ENCODE assay signal across 8 cellular contexts in the genomic region with DNA sequence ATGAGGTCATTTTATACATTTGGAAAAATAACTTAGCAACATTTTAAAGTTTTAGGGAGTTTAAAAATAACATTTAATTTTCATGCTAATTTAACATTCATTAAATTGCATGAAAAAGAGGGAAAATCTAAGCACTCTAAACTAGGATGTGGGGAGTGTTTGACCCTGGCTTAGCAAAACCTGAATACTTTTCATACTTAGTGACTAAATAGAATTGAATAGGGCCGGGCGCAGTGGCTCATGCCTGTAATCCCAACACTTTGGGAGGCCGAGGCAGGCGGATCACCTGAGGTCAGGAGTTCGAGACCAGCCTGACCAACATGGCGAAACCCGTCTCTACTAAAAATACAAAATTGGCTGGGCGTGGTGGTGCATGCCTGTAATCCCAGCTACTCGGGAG. TPM values are rescaled to one million over a fixed set of nuclear protein-coding genes. Genes with fewer than 3 reads are reported as not detected.
A peak's percentile ranks its signal among the peaks of the same experiment; 100 is the strongest.
DNase-seq lines count a peak whose midpoint lies in the region; ATAC-seq and TF ChIP-seq lines count a peak whose summit lies in the region.
"Not testable (repeated sequence)": the region's sequence is repeated elsewhere in the genome, so short reads cannot be mapped to it uniquely, and the experiment has no call there.

No MANE protein-coding gene starts in this region.

- intact Hi-C loops in mammary epithelial cell (cut with micrococcal nuclease) = loop anchor here (5.0 kb wide), 1 partner anchor 41 kb away; no protein-coding TSS in a partner anchor
- intact Hi-C loops in lower lobe of right lung (cut with DNase I); testis (cut with DNase I; ENCODE audit: low total_unique reads): not testable (repeated sequence)

- H3K4me3 ChIP-seq in ACC112 (ENCODE audit: low read depth, low read length) (peak overlapping the region; percentile 91), GM23248 (peak overlapping the region; percentile 90), mammary epithelial cell (replicated peaks in 1 of 3; ENCODE audit: insufficient read depth in 1 of 3, low read depth in 2 of 3, low read length in 3 of 3) (peak overlapping the region; percentile 45 to 91 (median 79)), fibroblast of pulmonary artery (replicated peaks; ENCODE audit: low read depth, low read length) (peak overlapping the region; percentile 81), lower lobe of right lung (peak overlapping the region; percentile 67), parathyroid adenoma (ENCODE audit: low read depth, low read length) (peak overlapping the region; percentile 74), testis (peak overlapping the region; percentile 58 to 76)
- H3K4me3 ChIP-seq in SU-DHL-6 (ENCODE audit: insufficient read depth, low read length, poor library complexity, severe bottlenecking) = not testable (repeated sequence)

- peaks cover 20% of the 10 kb centered on the region for H3K4me1 ChIP-seq in ACC112 (ENCODE audit: control insufficient read depth, insufficient read depth, low read length, unreplicated experiment)
- H3K4me1 ChIP-seq in GM23248 (ENCODE audit: insufficient read depth) = peaks cover 54% of the 10 kb centered on the region
- peaks cover 25% of the 10 kb centered on the region for H3K4me1 ChIP-seq in mammary epithelial cell (ENCODE audit: insufficient read depth, low read length)
- peaks cover 13% of the 10 kb centered on the region for H3K4me1 ChIP-seq in lower lobe of right lung
- H3K4me1 ChIP-seq in parathyroid adenoma = not testable (repeated sequence)
- H3K4me1 ChIP-seq in testis = peaks cover 10% of the 10 kb centered on the region

- not testable (repeated sequence) for TF ChIP-seq CTCF in SU-DHL-6 (IDR thresholded peaks at IDR 0.05; ENCODE audit: insufficient read depth, low read length, poor library complexity, severe bottlenecking); mammary epithelial cell (conservative IDR thresholded peaks at IDR 0.05 in 1 of 2, IDR thresholded peaks at IDR 0.05 in 1 of 2; ENCODE audit: extremely low read depth in 1 of 2, insufficient read depth in 1 of 2, low read depth in 1 of 2, low read length in 2 of 2); fibroblast of pulmonary artery (IDR thresholded peaks at IDR 0.05; ENCODE audit: low read length, missing control alignments); lower lobe of right lung (IDR thresholded peaks at IDR 0.05); parathyroid adenoma (IDR thresholded peaks at IDR 0.05); testis (IDR thresholded peaks at IDR 0.05)

- peaks cover 13% of the 10 kb centered on the region for H3F3A ChIP-seq in GM23248 (ENCODE audit: insufficient read depth)
- not testable (repeated sequence) for H3F3A ChIP-seq in SU-DHL-6 (ENCODE audit: insufficient read depth)

- H3K36me3 ChIP-seq in ACC112 (ENCODE audit: insufficient read depth, low read length); GM23248 (ENCODE audit: low read depth); SU-DHL-6 (ENCODE audit: low read length); mammary epithelial cell (ENCODE audit: insufficient read depth, low read length); lower lobe of right lung; parathyroid adenoma (ENCODE audit: control insufficient read depth, insufficient read depth, low read length); testis (ENCODE audit: low read depth, missing control alignments): not testable (repeated sequence)

- dilution Hi-C loops in mammary epithelial cell (cut with HindIII; ENCODE audit: low sequenced_read_pairs) = not testable (repeated sequence)

- WGBS in GM23248 (ENCODE audit: low coverage in 1 of 2, low lambda C conversion rate in 2 of 2, missing lambda C conversion rate in 2 of 2), 2 experiments = 94 to 95% methylated on average over 9 of the region's 9 CpGs
- WGBS in mammary epithelial cell (ENCODE audit: low coverage, missing lambda C conversion rate) = 95% methylated on average over 7 of the region's 9 CpGs
- WGBS in testis, 2 donors = 65 to 72% methylated on average over 9 of the region's 9 CpGs

- H3K79me2 ChIP-seq in ACC112 (ENCODE audit: control insufficient read depth, insufficient read depth, low read length, unreplicated experiment) (peaks cover 34% of the 10 kb centered on the region), GM23248 (ENCODE audit: insufficient read depth) (peaks cover 62% of the 10 kb centered on the region), mammary epithelial cell (ENCODE audit: insufficient read depth, low read length) (peaks cover 55% of the 10 kb centered on the region)
- H3K79me2 ChIP-seq in SU-DHL-6 (ENCODE audit: insufficient read depth, low read length); parathyroid adenoma: not testable (repeated sequence)

- TF ChIP-seq POLR2A in testis (IDR thresholded peaks at IDR 0.05) = not testable (repeated sequence)

- ATAC-seq in lower lobe of right lung = not testable (repeated sequence)

- H3K27me3 ChIP-seq in ACC112 (ENCODE audit: insufficient read depth, low read length); GM23248 (replicated peaks; ENCODE audit: insufficient read depth); SU-DHL-6 (ENCODE audit: low read length); mammary epithelial cell (ENCODE audit: insufficient read depth, low read length); lower lobe of right lung (ENCODE audit: low read depth); parathyroid adenoma (ENCODE audit: control insufficient read depth, insufficient read depth, low read length); testis: not testable (repeated sequence)

- H3K27ac ChIP-seq in ACC112 (ENCODE audit: low read depth, low read length); SU-DHL-6 (ENCODE audit: low read depth, low read length); lower lobe of right lung; parathyroid adenoma; testis: not testable (repeated sequence)
- H3K27ac ChIP-seq in GM23248 = peak overlapping the region; percentile 94
- H3K27ac ChIP-seq in mammary epithelial cell (ENCODE audit: insufficient read depth, low read depth, low read length) = peak overlapping the region; percentile 85

- H4K20me1 ChIP-seq in GM23248 (ENCODE audit: insufficient read depth); SU-DHL-6 (ENCODE audit: low read depth, low read length); mammary epithelial cell (ENCODE audit: insufficient read depth, low read length): not testable (repeated sequence)

- BruUV-seq in mammary epithelial cell (replicated peaks; lab: Mats Ljungman, UMichigan) = not testable (repeated sequence)

- H3K4me2 ChIP-seq in GM23248 (ENCODE audit: unreplicated experiment) (peak overlapping the region; percentile 92), SU-DHL-6 (ENCODE audit: low read depth, low read length, poor library complexity, severe bottlenecking) (peak overlapping the region; percentile 84), mammary epithelial cell (ENCODE audit: insufficient read depth, low read depth, low read length) (peak overlapping the region; percentile 96), parathyroid adenoma (ENCODE audit: low read length) (peak overlapping the region; percentile 77)

- H3K9me3 ChIP-seq in GM23248 (ENCODE audit: low read depth); SU-DHL-6 (ENCODE audit: insufficient read depth, low read length); mammary epithelial cell (replicated peaks; ENCODE audit: insufficient read depth, low read length); lower lobe of right lung; parathyroid adenoma (ENCODE audit: control insufficient read depth, low read length); testis: not testable (repeated sequence)

- CTCF ChIA-PET in mammary epithelial cell (lab: Charles Lee; ENCODE audit: low non-redundant PET) = not testable (repeated sequence)

- not testable (repeated sequence) for DNase-seq in GM23248; mammary epithelial cell; fibroblast of pulmonary artery (ENCODE audit: low read depth); lower lobe of right lung; testis

- in situ Hi-C loops in GM23248 (cut with MboI); mammary epithelial cell (cut with MboI; ENCODE audit: low sequenced_read_pairs in 2 of 2): not testable (repeated sequence)

- H2AFZ ChIP-seq in ACC112 (ENCODE audit: low read length, unreplicated experiment) = peak overlapping the region; percentile 89
- peak overlapping the region; percentile 85; the same call in 1 of the 2 replicates for H2AFZ ChIP-seq in GM23248
- not testable (repeated sequence) for H2AFZ ChIP-seq in SU-DHL-6 (ENCODE audit: low read depth, low read length, severe bottlenecking); mammary epithelial cell (ENCODE audit: low read depth, low read length); parathyroid adenoma

- peak overlapping the region; percentile 91 for H3K9ac ChIP-seq in GM23248
- H3K9ac ChIP-seq in SU-DHL-6 (ENCODE audit: low read length); parathyroid adenoma: not testable (repeated sequence)
- peak overlapping the region; percentile 96 for H3K9ac ChIP-seq in mammary epithelial cell (ENCODE audit: insufficient read depth, low read length)

- not testable (repeated sequence) for H3K9me2 ChIP-seq in GM23248 (ENCODE audit: insufficient read depth); SU-DHL-6 (replicated peaks; ENCODE audit: insufficient read depth, low read length)

RNA-seq across cellular contexts. Expression of gene ATP10D, which starts 1.7 kb away (rescaled TPM):
- total RNA-seq in GM23248 (2014; rRNA removed; shearing (Covaris generic)) = 41.9 and 45.4 TPM in 2 replicates
- polyA plus RNA-seq in GM23248 (2016; fragmentation: Nextera tagmentation; extraction: Ambion mirVana) (30.7 and 34.9 TPM in 2 replicates), mammary epithelial cell (30.2 TPM), testis (ENCODE audit: insufficient read depth, low read depth, low replicate concordance) (7.9 TPM)
- total RNA-seq in mammary epithelial cell (10 to 100 TPM; 71.6 to 88.4 TPM), lower lobe of right lung (25.2 TPM), testis (10 to 100 TPM in 1 of 2 donors, 1 to 10 TPM in 1; 7.1 to 14.6 TPM)
- polyA minus RNA-seq in mammary epithelial cell = 151 TPM

RNA-seq across cellular contexts. Expression of gene COMMD8, which starts 23.2 kb away (rescaled TPM):
- total RNA-seq in GM23248 (2014; rRNA removed; shearing (Covaris generic)) = 41.7 and 58.0 TPM in 2 replicates
- 71.7 and 74.9 TPM in 2 replicates for polyA plus RNA-seq in GM23248 (2016; fragmentation: Nextera tagmentation; extraction: Ambion mirVana)
- total RNA-seq in mammary epithelial cell = 10 to 100 TPM; 27.2 to 29.5 TPM
- 12.7 TPM for polyA plus RNA-seq in mammary epithelial cell
- polyA minus RNA-seq in mammary epithelial cell = 4.2 TPM
- total RNA-seq in lower lobe of right lung = 14.5 TPM
- total RNA-seq in testis = 10 to 100 TPM; 15.2 to 17.8 TPM
- 30.2 TPM for polyA plus RNA-seq in testis (ENCODE audit: insufficient read depth, low read depth, low replicate concordance)
